20 cellular contexts compared by ENCODE assay signal in genomic region chr14:99510556-99511139, GRCh38. TPM values are rescaled to one million over a fixed set of nuclear protein-coding genes. Genes with fewer than 3 reads are reported as not detected.
DNase-seq lines count a peak whose midpoint lies in the region; ATAC-seq, FAIRE-seq and TF ChIP-seq lines count a peak whose summit lies in the region.
"Had no signal": no experiment of that assay in that cellular context is flagged by ENCODE, and none has a peak within 500 bp of the region (broad histone marks: within the 10 kb centered on the region; RNA-seq: fewer than 3 reads in every experiment).

No MANE protein-coding gene starts in this region.

- H3K36me3 Mint-ChIP-seq in Calu3 (ENCODE audit: insufficient read depth, unreplicated experiment) (peaks cover 50% of the 10 kb centered on the region), astrocyte (ENCODE audit: low read depth, unreplicated experiment) (peaks cover 25% of the 10 kb centered on the region), nephron (ENCODE audit: low read depth) (peaks cover 39% of the 10 kb centered on the region)

- H3K9me3 Mint-ChIP-seq in Calu3 (ENCODE audit: low read depth, unreplicated experiment), result no peaks in the 10 kb centered on the region
- no peaks in the 10 kb centered on the region for H3K9me3 Mint-ChIP-seq in astrocyte (ENCODE audit: unreplicated experiment)
- H3K9me3 Mint-ChIP-seq in nephron, result no peaks in the 10 kb centered on the region
- H3K9me3 Mint-ChIP-seq: neural progenitor cell had no signal

- H3K4me3 ChIP-seq in A673 (ENCODE audit: low read depth, low read length, poor library complexity, severe bottlenecking), result no peak overlapping the region
- no peak overlapping the region for H3K4me3 ChIP-seq in astrocyte (ENCODE audit: insufficient read depth, low read depth, low read length)
- H3K4me3 ChIP-seq: neural progenitor cell had no signal

- TF ChIP-seq CTCF in A673 (conservative IDR thresholded peaks at IDR 0.05; ENCODE audit: low read depth, low read length) (no peak), Calu3 (IDR thresholded peaks at IDR 0.05; ENCODE audit: unreplicated experiment) (no peak), astrocyte (IDR thresholded peaks at IDR 0.05; ENCODE audit: insufficient read depth, low read depth, low read length) (no peak), nephron (IDR thresholded peaks at IDR 0.05; ENCODE audit: unreplicated experiment in 3 of 3) (no peak), foreskin keratinocyte (conservative IDR thresholded peaks at IDR 0.05) (no peak)

- peaks cover 5% of the 10 kb centered on the region for H3K79me2 ChIP-seq in astrocyte (ENCODE audit: insufficient read depth, low read length)

- DNase-seq in A673 (ENCODE audit: low spot score), result no peak
- no peak for DNase-seq in Calu3
- no peak for DNase-seq in astrocyte (ENCODE audit: low read depth)
- DNase-seq in activated gamma-delta T cell (lab: John Stamatoyannopoulos, UW), result no peak
- no peak for DNase-seq in globus pallidus (ENCODE audit: low spot score)
- no peak for DNase-seq in foreskin keratinocyte
- DNase-seq: activated CD4-positive, alpha-beta T cell treated with anti-CD3 and anti-CD28 coated beads for 1 hour; activated naive CD4-positive, alpha-beta T cell treated with Interleukin-2 at 50 U/mL for 16 hours; NCI-H2081 treated with DMSO at 0.1 percent for 48 hours; NCI-H510A treated with DMSO at 0.1 percent for 48 hours; SHP77 treated with DMSO at 0.1 percent for 48 hours; T1000 had no signal

- H3K27me3 ChIP-seq in A673 (replicated peaks; ENCODE audit: insufficient read depth, low read depth, low read length, poor library complexity) (no peaks in the 10 kb centered on the region), astrocyte (ENCODE audit: insufficient read depth, low read length) (no peaks in the 10 kb centered on the region), foreskin keratinocyte (no peaks in the 10 kb centered on the region)
- H3K27me3 ChIP-seq: neural progenitor cell had no signal

- H3K4me1 ChIP-seq in A673 (ENCODE audit: insufficient read depth, low read length, poor library complexity, severe bottlenecking) (no peaks in the 10 kb centered on the region), astrocyte (ENCODE audit: insufficient read depth, low read length) (peaks cover 13% of the 10 kb centered on the region), foreskin keratinocyte (no peaks in the 10 kb centered on the region)
- H3K4me1 ChIP-seq: neural progenitor cell had no signal

- H2AFZ ChIP-seq in astrocyte (ENCODE audit: low read depth, low read length), result no peak overlapping the region
- H2AFZ ChIP-seq: neural progenitor cell had no signal

- H3K27ac Mint-ChIP-seq in Calu3 (ENCODE audit: unreplicated experiment), result no peak overlapping the region
- no peak overlapping the region for H3K27ac Mint-ChIP-seq in astrocyte (ENCODE audit: unreplicated experiment)
- peak overlapping the region in 2 of 3 experiments; percentile 42 to 46 for H3K27ac Mint-ChIP-seq in nephron
- H3K27ac Mint-ChIP-seq: neural progenitor cell had no signal

- H3K4me3 Mint-ChIP-seq in Calu3 (ENCODE audit: low read depth, unreplicated experiment) (no peak overlapping the region), astrocyte (ENCODE audit: unreplicated experiment) (no peak overlapping the region), nephron (no peak overlapping the region)
- H3K4me3 Mint-ChIP-seq: neural progenitor cell had no signal

- POLR2A ChIA-PET in A673 (lab: Charles Lee; ENCODE audit: low non-redundant PET), result no interaction called here

- intact Hi-C loops in A673 (cut with micrococcal nuclease; ENCODE audit: unreplicated experiment) (no loop called here), Calu3 (cut with micrococcal nuclease; ENCODE audit: unreplicated experiment) (no loop called here)

- peaks cover 47% of the 10 kb centered on the region for H4K20me1 ChIP-seq in astrocyte (ENCODE audit: insufficient read depth, low read length)

- BruUV-seq in A673 (replicated peaks; lab: Mats Ljungman, UMichigan), result TSS peak; percentile 99
- TSS peak; percentile 95 for BruUV-seq in Calu3 (replicated peaks; lab: Mats Ljungman, UMichigan)

- H3K9me3 ChIP-seq in A673 (ENCODE audit: low read depth, low read length, poor library complexity, severe bottlenecking) (no peaks in the 10 kb centered on the region), astrocyte (ENCODE audit: insufficient read depth, low read depth, low read length) (no peaks in the 10 kb centered on the region)

- CTCF ChIA-PET in A673 (lab: Charles Lee), result no interaction called here
- CTCF ChIA-PET in Calu3 (lab: Charles Lee), result interaction anchor here (0.6 kb wide), 1 partner anchor 173 kb away, joined by 6 read pairs; the partner anchor contains the start of gene CYP46A1

- H3K36me3 ChIP-seq in A673 (ENCODE audit: insufficient read depth, low read length, poor library complexity, severe bottlenecking) (peaks cover 42% of the 10 kb centered on the region), astrocyte (ENCODE audit: insufficient read depth, low read length) (peaks cover 26% of the 10 kb centered on the region)
- H3K36me3 ChIP-seq: neural progenitor cell had no signal

- H3K4me2 ChIP-seq in astrocyte (ENCODE audit: low read length), result no peak overlapping the region
- H3K4me2 ChIP-seq: neural progenitor cell had no signal

- H3K9ac ChIP-seq in astrocyte (ENCODE audit: low read length), result peak overlapping the region; percentile 48
- H3K9ac ChIP-seq: neural progenitor cell had no signal

- no peak for FAIRE-seq in astrocyte (lab: Jason Lieb, UNC)
- FAIRE-seq: D721Med, G401.6, GM12891, islet of Langerhans had no signal

- H3K4me1 Mint-ChIP-seq in Calu3 (ENCODE audit: low read depth, unreplicated experiment) (no peaks in the 10 kb centered on the region), astrocyte (ENCODE audit: low read depth, unreplicated experiment) (no peaks in the 10 kb centered on the region), nephron (peaks cover 5% of the 10 kb centered on the region)

- no peaks in the 10 kb centered on the region for H3K27me3 Mint-ChIP-seq in Calu3 (ENCODE audit: unreplicated experiment)
- no peaks in the 10 kb centered on the region for H3K27me3 Mint-ChIP-seq in astrocyte (ENCODE audit: low read depth, unreplicated experiment)
- H3K27me3 Mint-ChIP-seq in nephron (ENCODE audit: low read depth), result no peaks in the 10 kb centered on the region

- ATAC-seq in HG02798 (IDR thresholded peaks at IDR 0.05; ENCODE audit: poor library complexity, unreplicated experiment) (no peak), foreskin keratinocyte (no peak)
- ATAC-seq: esophagus mucosa had no signal

- H3K27ac ChIP-seq in A673 (ENCODE audit: low read depth, low read length, poor library complexity, severe bottlenecking) (no peak overlapping the region), astrocyte (ENCODE audit: low read depth, low read length) (no peak overlapping the region), foreskin keratinocyte (no peak overlapping the region)
- H3K27ac ChIP-seq: neural progenitor cell had no signal

RNA-seq across cellular contexts. Expression of gene CCNK, which starts 29.4 kb away (rescaled TPM):
- total RNA-seq in A673 (2021), result 88.0 and 88.2 TPM in 2 replicates
- 71.5 and 82.8 TPM in 2 replicates for total RNA-seq in Calu3 (2022)
- total RNA-seq in astrocyte, result 110 and 121 TPM in 2 replicates
- total RNA-seq in foreskin keratinocyte, result 41.3 and 47.5 TPM in 2 replicates
- polyA plus RNA-seq in foreskin keratinocyte, result 24.8 and 27.6 TPM in 2 replicates

RNA-seq across cellular contexts. Expression of gene SETD3, which starts 30.0 kb away (rescaled TPM):
- 46.4 and 48.4 TPM in 2 replicates for total RNA-seq in A673 (2021)
- total RNA-seq in Calu3 (2022), result 51.5 and 52.6 TPM in 2 replicates
- total RNA-seq in astrocyte, result 62.8 and 65.8 TPM in 2 replicates
- total RNA-seq in foreskin keratinocyte, result 54.1 and 58.8 TPM in 2 replicates
- polyA plus RNA-seq in foreskin keratinocyte, result 24.3 and 30.3 TPM in 2 replicates

Comparison
In these comparisons a context has a peak if more than half of its experiments do, and no peak if none do; other contexts are left out.
1. H3K27ac Mint-ChIP-seq: peak in nephron (2 of 3); none in Calu3 (single experiment) and astrocyte (single experiment).